In genomic region chr17:59330314-59330942, GRCh38 we compare ENCODE assay signal across 8 cellular contexts. TPM values are rescaled to one million over a fixed set of nuclear protein-coding genes. Genes with fewer than 3 reads are reported as not detected.
DNase-seq lines count a peak whose midpoint lies in the region; ATAC-seq, FAIRE-seq and TF ChIP-seq lines count a peak whose summit lies in the region.

No MANE protein-coding gene starts in this region.

- no peaks in the 10 kb centered on the region for H3K36me3 ChIP-seq in mammary epithelial cell (ENCODE audit: insufficient read depth, low read length)
- no peaks in the 10 kb centered on the region for H3K36me3 ChIP-seq in HepG2 (replicated peaks in 1 of 2; ENCODE audit: control insufficient read depth in 1 of 2, insufficient read depth in 2 of 2, low read length in 2 of 2)

- TF ChIP-seq EP300 in HepG2 (IDR thresholded peaks at IDR 0.05; ENCODE audit: low read depth in 2 of 2, low read length in 2 of 2) (peak in 1 of 2 experiments; percentile 60; a peak in 2 of 4 replicates), HepG2 (CRISPR knock-in tag; IDR thresholded peaks at IDR 0.05; ENCODE audit: borderline replicate concordance) (0 out of 2 replicates have a peak, but pooled peaks have one; percentile 39)

- peak overlapping the region; percentile 28 for H3K4me2 ChIP-seq in mammary epithelial cell (ENCODE audit: insufficient read depth, low read depth, low read length)
- peak overlapping the region; percentile 100 for H3K4me2 ChIP-seq in HepG2 (ENCODE audit: low read depth, low read length)

- no peak for TF ChIP-seq RAD21 in HepG2 (CRISPR knock-in tag; IDR thresholded peaks at IDR 0.05)

- peaks cover 24% of the 10 kb centered on the region for H3K4me1 ChIP-seq in mammary epithelial cell (ENCODE audit: insufficient read depth, low read length)
- H3K4me1 ChIP-seq in HepG2 (ENCODE audit: insufficient read depth, low read length) = peaks cover 71% of the 10 kb centered on the region

- TF ChIP-seq POLR2A in HepG2 (IDR thresholded peaks at IDR 0.05; ENCODE audit: insufficient read depth in 1 of 2, low read depth in 2 of 2, low read length in 2 of 2) = peak; percentile 34 to 81; a peak in 3 of 4 replicates

- ATAC-seq in Right ventricle myocardium superior (ENCODE audit: poor library complexity) (peak; percentile 21), Right ventricle myocardium inferior (no peak), HepG2 (peak; percentile 57), GM18870 (IDR thresholded peaks at IDR 0.05; ENCODE audit: unreplicated experiment) (no peak)

- POLR2A ChIA-PET in HepG2 (lab: Yijun Ruan, JAX) = interaction anchor here (1.2 to 2.4 kb wide), 4 partner anchors 35 to 109 kb away, joined by 3 to 17 read pairs (median 8); no protein-coding TSS in a partner anchor

- H3K9me3 ChIP-seq in mammary epithelial cell (replicated peaks; ENCODE audit: insufficient read depth, low read length) (no peaks in the 10 kb centered on the region), HepG2 (ENCODE audit: low read length) (no peaks in the 10 kb centered on the region)

- whole genome bisulfite sequencing in mammary epithelial cell (ENCODE audit: low coverage, missing lambda C conversion rate) = 7% methylated on average over 13 of the region's 14 CpGs
- under 1% methylated on average over 14 of the region's 14 CpGs for WGBS in HepG2 (ENCODE audit: low lambda C conversion rate)

- H3K79me2 ChIP-seq in mammary epithelial cell (ENCODE audit: insufficient read depth, low read length) (peaks cover 4% of the 10 kb centered on the region), HepG2 (ENCODE audit: insufficient read depth, low read length) (peaks cover 34% of the 10 kb centered on the region)

- intact Hi-C loops in Right ventricle myocardium superior (cut with DNase I) = loop anchor here (5.0 kb wide), 1 partner anchor 42 kb away; no protein-coding TSS in a partner anchor
- intact Hi-C loops in Right ventricle myocardium inferior (cut with DNase I) = loop anchor here (1.0 kb wide), 1 partner anchor 93 kb away; no protein-coding TSS in a partner anchor
- intact Hi-C loops in mammary epithelial cell (cut with micrococcal nuclease) = no loop called here
- intact Hi-C loops in HepG2 (cut with micrococcal nuclease; ENCODE audit: unreplicated experiment) = loop anchor here (1.0 kb wide), 1 partner anchor 37 kb away; no protein-coding TSS in a partner anchor

- peak overlapping the region; percentile 82 for H2AFZ ChIP-seq in mammary epithelial cell (ENCODE audit: low read depth, low read length)
- H2AFZ ChIP-seq in HepG2 (ENCODE audit: low read length) = peak overlapping the region; percentile 73

- H4K20me1 ChIP-seq in mammary epithelial cell (ENCODE audit: insufficient read depth, low read length) (no peaks in the 10 kb centered on the region), HepG2 (ENCODE audit: insufficient read depth, low read length) (peaks cover 15% of the 10 kb centered on the region)

- FAIRE-seq in HepG2 (lab: Jason Lieb, UNC) = peak; percentile 91
- FAIRE-seq in frontal cortex (lab: Jason Lieb, UNC) = no peak

- DNase-seq in Right ventricle myocardium superior = no peak
- DNase-seq in Right ventricle myocardium inferior (ENCODE audit: missing footprints) = no peak
- DNase-seq in mammary epithelial cell = no peak
- DNase-seq in HepG2 (ENCODE audit: low spot score) = peak; percentile 88
- peak in 8 of 49 donors; percentile 14 to 43 (median 27) for DNase-seq in substantia nigra (lab: John Stamatoyannopoulos, UW)
- no peak for DNase-seq in frontal cortex (ENCODE audit: low spot score in 2 of 2)
- DNase-seq in NCI-H446 (lab: John Stamatoyannopoulos, UW) = no peak

- TF ChIP-seq CTCF in mammary epithelial cell (conservative IDR thresholded peaks at IDR 0.05 in 1 of 2, IDR thresholded peaks at IDR 0.05 in 1 of 2; ENCODE audit: extremely low read depth in 1 of 2, insufficient read depth in 1 of 2, low read depth in 1 of 2, low read length in 2 of 2) = no peak
- 0 out of 2 replicates have a peak, but pooled peaks have one; percentile 16 for TF ChIP-seq CTCF in HepG2 (CRISPR knock-in tag; IDR thresholded peaks at IDR 0.05)

- CTCF ChIA-PET in mammary epithelial cell (lab: Charles Lee; ENCODE audit: low non-redundant PET) = interaction anchor here (0.6 to 1.2 kb wide), 2 partner anchors 19 to 24 kb away, joined by 7 to 10 read pairs; no protein-coding TSS in a partner anchor
- CTCF ChIA-PET in HepG2 (lab: Yijun Ruan, JAX; ENCODE audit: low intra/inter-chr PET ratio, low total read pairs) = interaction anchor here (0.8 to 5.4 kb wide), 3 partner anchors 19 to 111 kb away, joined by 3 to 63 read pairs (median 7); no protein-coding TSS in a partner anchor

- BruUV-seq in mammary epithelial cell (replicated peaks; lab: Mats Ljungman, UMichigan) (no TSS peak), HepG2 (replicated peaks; lab: Mats Ljungman, UMichigan) (TSS peak; percentile 59)

- H3K4me3 ChIP-seq in mammary epithelial cell (replicated peaks in 1 of 3; ENCODE audit: insufficient read depth in 1 of 3, low read depth in 2 of 3, low read length in 3 of 3) (peak overlapping the region in 1 of 3 experiments; percentile 17), HepG2 (replicated peaks in 1 of 3; ENCODE audit: insufficient read depth in 1 of 3, low read depth in 2 of 3, low read length in 3 of 3) (peak overlapping the region; percentile 59 to 91 (median 91))

- in situ Hi-C loops in mammary epithelial cell (cut with MboI; ENCODE audit: low sequenced_read_pairs in 2 of 2) = no loop called here
- in situ Hi-C loops in HepG2 (cut with HindIII; ENCODE audit: extremely low pct_ligation_motif_present, low pct_unique_long_range_greater_than_20kb) = loop anchor here (5.0 kb wide), 1 partner anchor 37 kb away; no protein-coding TSS in a partner anchor

- dilution Hi-C loops in mammary epithelial cell (cut with HindIII; ENCODE audit: low sequenced_read_pairs) = no loop called here

- H3K27me3 ChIP-seq in mammary epithelial cell (ENCODE audit: insufficient read depth, low read length) (no peaks in the 10 kb centered on the region), HepG2 (ENCODE audit: control insufficient read depth in 1 of 2, insufficient read depth in 2 of 2, low read length in 2 of 2) (no peaks in the 10 kb centered on the region; a peak in 1 of 5 replicates)

- H3K27ac ChIP-seq in mammary epithelial cell (ENCODE audit: insufficient read depth, low read depth, low read length) (no peak overlapping the region), HepG2 (ENCODE audit: extremely low read length, insufficient read depth, low read length) (peak overlapping the region; percentile 79), substantia nigra (ENCODE audit: low read depth, low read length, poor library complexity, severe bottlenecking) (peak overlapping the region; percentile 83)

- H3K9ac ChIP-seq in mammary epithelial cell (ENCODE audit: insufficient read depth, low read length) = no peak overlapping the region
- H3K9ac ChIP-seq in HepG2 (ENCODE audit: insufficient read depth, low read depth, low read length) = peak overlapping the region; percentile 50

TF ChIP-seq in HepG2, 621 proteins besides CTCF, POLR2A, EP300 and RAD21 (continues in another document):
- TF ChIP-seq, protein P1, sequence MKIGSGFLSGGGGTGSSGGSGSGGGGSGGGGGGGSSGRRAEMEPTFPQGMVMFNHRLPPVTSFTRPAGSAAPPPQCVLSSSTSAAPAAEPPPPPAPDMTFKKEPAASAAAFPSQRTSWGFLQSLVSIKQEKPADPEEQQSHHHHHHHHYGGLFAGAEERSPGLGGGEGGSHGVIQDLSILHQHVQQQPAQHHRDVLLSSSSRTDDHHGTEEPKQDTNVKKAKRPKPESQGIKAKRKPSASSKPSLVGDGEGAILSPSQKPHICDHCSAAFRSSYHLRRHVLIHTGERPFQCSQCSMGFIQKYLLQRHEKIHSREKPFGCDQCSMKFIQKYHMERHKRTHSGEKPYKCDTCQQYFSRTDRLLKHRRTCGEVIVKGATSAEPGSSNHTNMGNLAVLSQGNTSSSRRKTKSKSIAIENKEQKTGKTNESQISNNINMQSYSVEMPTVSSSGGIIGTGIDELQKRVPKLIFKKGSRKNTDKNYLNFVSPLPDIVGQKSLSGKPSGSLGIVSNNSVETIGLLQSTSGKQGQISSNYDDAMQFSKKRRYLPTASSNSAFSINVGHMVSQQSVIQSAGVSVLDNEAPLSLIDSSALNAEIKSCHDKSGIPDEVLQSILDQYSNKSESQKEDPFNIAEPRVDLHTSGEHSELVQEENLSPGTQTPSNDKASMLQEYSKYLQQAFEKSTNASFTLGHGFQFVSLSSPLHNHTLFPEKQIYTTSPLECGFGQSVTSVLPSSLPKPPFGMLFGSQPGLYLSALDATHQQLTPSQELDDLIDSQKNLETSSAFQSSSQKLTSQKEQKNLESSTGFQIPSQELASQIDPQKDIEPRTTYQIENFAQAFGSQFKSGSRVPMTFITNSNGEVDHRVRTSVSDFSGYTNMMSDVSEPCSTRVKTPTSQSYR (CRISPR knock-in tag; IDR thresholded peaks at IDR 0.05; ENCODE audit: borderline replicate concordance) = no peak

RNA-seq across cellular contexts. Expression of gene YPEL2, which starts 1.0 kb away (rescaled TPM):
- total RNA-seq in Right ventricle myocardium superior (28.9 TPM), Right ventricle myocardium inferior (32.7 TPM), mammary epithelial cell (1 to 10 TPM; 2.2 to 6.8 TPM), HepG2 (2016; rRNA removed; fragmentation: Illumina TruSeq; extraction: Trizol) (7.5 and 8.5 TPM in 2 replicates), frontal cortex (12.6 TPM)
- polyA plus RNA-seq in mammary epithelial cell (1.7 TPM), HepG2 (2011; rRNA removed) (18.2 and 21.1 TPM in 2 replicates)
- not detected for polyA minus RNA-seq in mammary epithelial cell
- 18.9 and 21.5 TPM in 2 replicates for total RNA-seq in HepG2 (2016; cell fraction: cytosol; rRNA removed; fragmentation: Illumina TruSeq; extraction: Trizol; ENCODE audit: low read depth)
- 6.7 and 7.0 TPM in 2 replicates for total RNA-seq in HepG2 (2016; cell fraction: insoluble cytoplasmic fraction; rRNA removed; fragmentation: Illumina TruSeq; extraction: Trizol)
- 5.7 and 6.1 TPM in 2 replicates for total RNA-seq in HepG2 (2016; cell fraction: membrane; rRNA removed; fragmentation: Illumina TruSeq; extraction: Trizol)
- 9.8 and 11.4 TPM in 2 replicates for total RNA-seq in HepG2 (2016; cell fraction: nucleus; rRNA removed; fragmentation: Illumina TruSeq; extraction: Trizol)
- 8.0 and 10.6 TPM in 2 replicates for polyA plus RNA-seq in HepG2 (2011; cell fraction: cytosol; rRNA removed)
- polyA plus RNA-seq in HepG2 (2011; cell fraction: nucleus; rRNA removed) = 16.3 and 20.7 TPM in 2 replicates
- polyA plus RNA-seq in HepG2 (2012) = 11.0 TPM in 2 replicates
- 0.68 and 0.79 TPM in 2 replicates for polyA plus RNA-seq in HepG2 (2016; cell fraction: cytosol; fragmentation: Illumina TruSeq; extraction: Trizol; ENCODE audit: low read depth)
- polyA plus RNA-seq in HepG2 (2016; cell fraction: insoluble cytoplasmic fraction; fragmentation: Illumina TruSeq; extraction: Trizol; ENCODE audit: low read depth) = 5.2 and 5.6 TPM in 2 replicates
- polyA plus RNA-seq in HepG2 (2016; cell fraction: membrane; fragmentation: Illumina TruSeq; extraction: Trizol; ENCODE audit: low read depth) = 2.3 and 2.4 TPM in 2 replicates
- 12.0 and 12.1 TPM in 2 replicates for polyA plus RNA-seq in HepG2 (2016; cell fraction: nucleus; fragmentation: Illumina TruSeq; extraction: Trizol; ENCODE audit: insufficient read depth, low read depth)
- polyA minus RNA-seq in HepG2 (2011; rRNA and poly(A)+ RNA removed; ENCODE audit: low replicate concordance) = 10.4 and 56.0 TPM in 2 replicates
- polyA minus RNA-seq in HepG2 (2011; cell fraction: cytosol; rRNA and poly(A)+ RNA removed) = 12.7 and 15.6 TPM in 2 replicates
- polyA minus RNA-seq in HepG2 (2011; cell fraction: nucleus; rRNA and poly(A)+ RNA removed) = 18.7 and 25.6 TPM in 2 replicates

Comparison
In these comparisons a context has a peak if more than half of its experiments do, and no peak if none do; other contexts are left out.
1. ATAC-seq: peak in Right ventricle myocardium superior (single experiment) and HepG2 (single experiment); none in Right ventricle myocardium inferior (single experiment) and GM18870 (single experiment).